16 cellular contexts compared by ENCODE assay signal in genomic region chr9:95484225-95484624, GRCh38.
"Had no signal": no experiment of that assay in that cellular context is flagged by ENCODE, and none has a peak within 500 bp of the region (broad histone marks: within the 10 kb centered on the region; RNA-seq: fewer than 3 reads in every experiment).

No MANE protein-coding gene starts in this region.

- H3K27me3 ChIP-seq: esophagus squamous epithelium, gastroesophageal sphincter, pancreas, right lobe of liver, upper lobe of left lung, vagina had no signal

- H3K4me3 ChIP-seq: esophagus squamous epithelium, gastroesophageal sphincter, pancreas, right lobe of liver, spleen, upper lobe of left lung, vagina had no signal

- H3K9me3 ChIP-seq: esophagus squamous epithelium, gastroesophageal sphincter, pancreas, right lobe of liver, spleen, upper lobe of left lung, vagina had no signal

- H3K27ac ChIP-seq: esophagus squamous epithelium, gastroesophageal sphincter, right lobe of liver, spleen, vagina had no signal

- DNase-seq: cerebellar nuclear complex; dermis blood vessel endothelial cell; esophagus squamous epithelium; foreskin fibroblast; glutamatergic neuron; immature natural killer cell; occipital lobe; pancreas; right lobe of liver; spleen; stimulated activated CD4-positive, alpha-beta T cell treated with anti-CD3 and anti-CD28 coated beads, Interleukin-15, amount 100 ng/mL, for 24 hours; stimulated activated CD4-positive, alpha-beta T cell treated with anti-CD3 and anti-CD28 coated beads, Interleukin-2, amount 100 ng/mL, for 24 hours; stimulated activated naive CD4-positive, alpha-beta T cell; upper lobe of left lung had no signal

- H3K4me1 ChIP-seq: right lobe of liver, spleen had no signal

- ATAC-seq: gastroesophageal sphincter, right lobe of liver had no signal
